ENCODE assay signal across 9 cellular contexts in genomic region chr3:71304684-71305083, GRCh38.
DNase-seq lines count a peak whose midpoint lies in the region; ATAC-seq, FAIRE-seq and TF ChIP-seq lines count a peak whose summit lies in the region.
"Had no signal": no experiment of that assay in that cellular context is flagged by ENCODE, and none has a peak within 500 bp of the region (broad histone marks: within the 10 kb centered on the region; RNA-seq: fewer than 3 reads in every experiment).

No MANE protein-coding gene starts in this region.

- in situ Hi-C loops in HepG2 (cut with HindIII; ENCODE audit: extremely low pct_ligation_motif_present, low pct_unique_long_range_greater_than_20kb) = loop anchor here (5.0 kb wide), 1 partner anchor 278 kb away; the partner anchor contains the start of gene FOXP1

- peaks cover 42% of the 10 kb centered on the region for H3K79me2 ChIP-seq in HepG2 (ENCODE audit: insufficient read depth, low read length)

- no peak for TF ChIP-seq POLR2A in HepG2 (IDR thresholded peaks at IDR 0.05; ENCODE audit: insufficient read depth in 1 of 2, low read depth in 2 of 2, low read length in 2 of 2)

- no peaks in the 10 kb centered on the region for H3K27me3 Mint-ChIP-seq in activated T-cell treated with anti-CD3 and anti-CD28 coated beads, Interleukin-2, amount 50 U/mL, for 4 hours (ENCODE audit: low read depth)
- H3K27me3 Mint-ChIP-seq in central memory CD8-positive, alpha-beta T cell = no peaks in the 10 kb centered on the region

- CTCF ChIA-PET in HepG2 (lab: Yijun Ruan, JAX; ENCODE audit: low intra/inter-chr PET ratio, low total read pairs) (no interaction called here), RWPE1 (lab: Yijun Ruan, JAX) (no interaction called here)

- no peak for TF ChIP-seq EP300 in HepG2 (IDR thresholded peaks at IDR 0.05; ENCODE audit: low read depth in 2 of 2, low read length in 2 of 2)
- TF ChIP-seq EP300 in HepG2 (CRISPR knock-in tag; IDR thresholded peaks at IDR 0.05; ENCODE audit: borderline replicate concordance) = no peak

- H3K36me3 Mint-ChIP-seq in activated T-cell treated with anti-CD3 and anti-CD28 coated beads, Interleukin-2, amount 50 U/mL, for 4 hours (ENCODE audit: insufficient read depth) = peaks cover 9% of the 10 kb centered on the region
- peaks cover 10% of the 10 kb centered on the region for H3K36me3 Mint-ChIP-seq in central memory CD8-positive, alpha-beta T cell (ENCODE audit: insufficient read depth)

- peak; percentile 15 for FAIRE-seq in HepG2 (lab: Jason Lieb, UNC)

- peak; percentile 17 for DNase-seq in activated T-cell treated with anti-CD3 and anti-CD28 coated beads, Interleukin-2, amount 50 U/mL, for 4 hours
- no peak for DNase-seq in activated T-cell treated with anti-CD3 and anti-CD28 coated beads for 4 hours
- no peak for DNase-seq in central memory CD8-positive, alpha-beta T cell (ENCODE audit: low spot score in 2 of 2)
- DNase-seq in HepG2 (ENCODE audit: low spot score) = peak; percentile 15
- DNase-seq in RWPE1 (ENCODE audit: low spot score) = no peak
- DNase-seq: DND-41 had no signal

- peak overlapping the region; percentile 89 for H3K4me3 Mint-ChIP-seq in activated T-cell treated with anti-CD3 and anti-CD28 coated beads, Interleukin-2, amount 50 U/mL, for 4 hours
- peak overlapping the region; percentile 71 for H3K4me3 Mint-ChIP-seq in central memory CD8-positive, alpha-beta T cell

- H3K27ac Mint-ChIP-seq in central memory CD8-positive, alpha-beta T cell (ENCODE audit: low read depth) = peak overlapping the region; percentile 21

- BruUV-seq in HepG2 (replicated peaks; lab: Mats Ljungman, UMichigan) = no TSS peak

- H3K4me1 ChIP-seq in HepG2 (ENCODE audit: insufficient read depth, low read length) (peaks cover 66% of the 10 kb centered on the region), stomach smooth muscle (ENCODE audit: control insufficient read depth, insufficient read depth, low read length) (peaks cover 23% of the 10 kb centered on the region)

- no peaks in the 10 kb centered on the region for H3K9me3 Mint-ChIP-seq in activated T-cell treated with anti-CD3 and anti-CD28 coated beads, Interleukin-2, amount 50 U/mL, for 4 hours
- no peaks in the 10 kb centered on the region for H3K9me3 Mint-ChIP-seq in central memory CD8-positive, alpha-beta T cell

- H3K9ac ChIP-seq in HepG2 (ENCODE audit: insufficient read depth, low read depth, low read length) = peak overlapping the region; percentile 76; the same call in 1 of the 2 replicates
- peak overlapping the region; percentile 48 to 66 for H3K9ac ChIP-seq in stomach smooth muscle (ENCODE audit: low read length in 2 of 2)

- TF ChIP-seq CTCF in HepG2 (CRISPR knock-in tag; IDR thresholded peaks at IDR 0.05) (peak; percentile 49), RWPE1 (conservative IDR thresholded peaks at IDR 0.05; ENCODE audit: low read depth) (no peak)

- peak overlapping the region; percentile 66 to 75 (median 74); a peak in 5 of 6 replicates for H3K4me3 ChIP-seq in HepG2 (replicated peaks in 1 of 3; ENCODE audit: insufficient read depth in 1 of 3, low read depth in 2 of 3, low read length in 3 of 3)
- peak overlapping the region; percentile 67 to 74 for H3K4me3 ChIP-seq in stomach smooth muscle (ENCODE audit: low read length in 2 of 2)

- H3K27ac ChIP-seq in HepG2 (ENCODE audit: extremely low read length, insufficient read depth, low read length) (peak overlapping the region; percentile 79), stomach smooth muscle (ENCODE audit: low read length) (peak overlapping the region; percentile 81), RWPE1 (no peak overlapping the region)

- peak overlapping the region; percentile 90 for H3K4me2 ChIP-seq in HepG2 (ENCODE audit: low read depth, low read length)

- no peaks in the 10 kb centered on the region for H4K20me1 ChIP-seq in HepG2 (ENCODE audit: insufficient read depth, low read length)

- H3K4me1 Mint-ChIP-seq in activated T-cell treated with anti-CD3 and anti-CD28 coated beads, Interleukin-2, amount 50 U/mL, for 4 hours (ENCODE audit: low read depth) = peaks cover 84% of the 10 kb centered on the region
- peaks cover 60% of the 10 kb centered on the region for H3K4me1 Mint-ChIP-seq in central memory CD8-positive, alpha-beta T cell

- intact Hi-C loops in HepG2 (cut with micrococcal nuclease; ENCODE audit: unreplicated experiment) = loop anchor here (1.0 to 5.0 kb wide), 5 partner anchors 47 to 298 kb away; partner anchors contain the start of gene FOXP1

- no peak for ATAC-seq in activated T-cell treated with anti-CD3 and anti-CD28 coated beads, Interleukin-2, amount 50 U/mL, for 4 hours
- no peak for ATAC-seq in central memory CD8-positive, alpha-beta T cell (replicated peaks; ENCODE audit: extremely low read depth, poor library complexity, severe bottlenecking)
- ATAC-seq in HepG2 (peak; percentile 17), HG03045 (IDR thresholded peaks at IDR 0.05; ENCODE audit: unreplicated experiment) (no peak), GM19035 (IDR thresholded peaks at IDR 0.05; ENCODE audit: unreplicated experiment) (no peak)

- 0 out of 2 replicates have a peak, but pooled peaks have one; percentile 26 for TF ChIP-seq RAD21 in HepG2 (CRISPR knock-in tag; IDR thresholded peaks at IDR 0.05)

- H3K27me3 ChIP-seq in HepG2 (ENCODE audit: control insufficient read depth in 1 of 2, insufficient read depth in 2 of 2, low read length in 2 of 2) (no peaks in the 10 kb centered on the region), stomach smooth muscle (ENCODE audit: control insufficient read depth in 1 of 2, insufficient read depth in 2 of 2, low read length in 2 of 2) (no peaks in the 10 kb centered on the region)

- POLR2A ChIA-PET in HepG2 (lab: Yijun Ruan, JAX) (interaction anchor here (1.3 to 2.3 kb wide), 3 partner anchors 59 to 94 kb away, joined by 5 to 10 read pairs (median 5); no protein-coding TSS in a partner anchor), RWPE1 (lab: Yijun Ruan, JAX; ENCODE audit: low non-redundant PET) (no interaction called here)

- H2AFZ ChIP-seq in HepG2 (ENCODE audit: low read length) = no peak overlapping the region

- peaks cover 0 to 2% of the 10 kb centered on the region in 2 experiments; a peak in 2 of 5 replicates for H3K36me3 ChIP-seq in HepG2 (replicated peaks in 1 of 2; ENCODE audit: control insufficient read depth in 1 of 2, insufficient read depth in 2 of 2, low read length in 2 of 2)
- H3K36me3 ChIP-seq in stomach smooth muscle (ENCODE audit: control insufficient read depth in 2 of 2, insufficient read depth in 2 of 2, low read length in 2 of 2) = no peaks in the 10 kb centered on the region

- H3K9me3 ChIP-seq in HepG2 (ENCODE audit: low read length) (no peaks in the 10 kb centered on the region), stomach smooth muscle (ENCODE audit: control insufficient read depth in 2 of 2, low read length in 2 of 2) (no peaks in the 10 kb centered on the region)

- WGBS in HepG2 (ENCODE audit: low lambda C conversion rate) = 26% methylated on average over 3 of the region's 3 CpGs

TF ChIP-seq in HepG2, 621 proteins besides CTCF, POLR2A, EP300 and RAD21:
- TF ChIP-seq ZKSCAN5 (CRISPR knock-in tag; IDR thresholded peaks at IDR 0.05) = no peak
- TF ChIP-seq KDM5A (IDR thresholded peaks at IDR 0.05; ENCODE audit: borderline replicate concordance, low read length) = peak; percentile 36; the same call in 1 of the 2 replicates
- peak; percentile 63 for TF ChIP-seq STAG1 (CRISPR knock-in tag; IDR thresholded peaks at IDR 0.05)
TF ChIP-seq in HepG2: peak in this region for 2.

Comparison
In these comparisons a context has a peak if more than half of its experiments do, and no peak if none do; other contexts are left out.
1. DNase-seq: peak in activated T-cell treated with anti-CD3 and anti-CD28 coated beads, Interleukin-2, amount 50 U/mL, for 4 hours (single experiment) and HepG2 (single experiment); none in activated T-cell treated with anti-CD3 and anti-CD28 coated beads for 4 hours (single experiment), central memory CD8-positive, alpha-beta T cell (0 of 2) and RWPE1 (single experiment).